ENCODE assay signal across 12 cellular contexts in genomic region chr7:157575181-157575580, GRCh38.
DNase-seq lines count a peak whose midpoint lies in the region; ATAC-seq and TF ChIP-seq lines count a peak whose summit lies in the region.
"Had no signal": no experiment of that assay in that cellular context is flagged by ENCODE, and none has a peak within 500 bp of the region (broad histone marks: within the 10 kb centered on the region; RNA-seq: fewer than 3 reads in every experiment).

No MANE protein-coding gene starts in this region.

- H3K4me3 ChIP-seq in A673 (ENCODE audit: low read depth, low read length, poor library complexity, severe bottlenecking) (no peak overlapping the region), sigmoid colon (no peak overlapping the region)
- H3K4me3 ChIP-seq: HAP-1 had no signal

- ATAC-seq in T-helper 17 cell = no peak

- TF ChIP-seq POLR2A in sigmoid colon (IDR thresholded peaks at IDR 0.05) = no peak

- H3K9me3 Mint-ChIP-seq in activated T-helper 2 cell treated with anti-CD3 and anti-CD28 coated beads, Interferon-gamma antibody, Interleukin-2, Interleukin-4, amounts not matched to agents 10 μg/mL and 5 μg/mL and 100 μg/mL, durations not matched to agents 14 hours and 24 hours and 36 hours = no peaks in the 10 kb centered on the region

- H3K27ac Mint-ChIP-seq in T-helper 17 cell = peak overlapping the region; percentile 93
- H3K27ac Mint-ChIP-seq in activated T-helper 2 cell treated with anti-CD3 and anti-CD28 coated beads, Interferon-gamma antibody, Interleukin-2, Interleukin-4, amounts not matched to agents 10 μg/mL and 5 μg/mL and 100 μg/mL, durations not matched to agents 14 hours and 24 hours and 36 hours = no peak overlapping the region
- H3K27ac Mint-ChIP-seq: CD14-positive monocyte had no signal

- CTCF ChIA-PET in A673 (lab: Charles Lee) = no interaction called here

- H3K4me1 Mint-ChIP-seq in T-helper 17 cell = peaks cover 12% of the 10 kb centered on the region
- H3K4me1 Mint-ChIP-seq in activated T-helper 2 cell treated with anti-CD3 and anti-CD28 coated beads, Interferon-gamma antibody, Interleukin-2, Interleukin-4, amounts not matched to agents 10 μg/mL and 5 μg/mL and 100 μg/mL, durations not matched to agents 14 hours and 24 hours and 36 hours (ENCODE audit: low read depth) = peaks cover 43% of the 10 kb centered on the region

- intact Hi-C loops in A673 (cut with micrococcal nuclease; ENCODE audit: unreplicated experiment) = no loop called here
- intact Hi-C loops in sigmoid colon (cut with DNase I) = no loop called here
- intact Hi-C loops in activated T-helper 2 cell treated with anti-CD3 and anti-CD28 coated beads, Interferon-gamma antibody, Interleukin-2, Interleukin-4, amounts not matched to agents 10 μg/mL and 5 μg/mL and 100 μg/mL, durations not matched to agents 14 hours and 24 hours and 36 hours (cut with micrococcal nuclease) = no loop called here

- H3K36me3 Mint-ChIP-seq in T-helper 17 cell (ENCODE audit: low read depth) = no peaks in the 10 kb centered on the region
- no peaks in the 10 kb centered on the region for H3K36me3 Mint-ChIP-seq in activated T-helper 2 cell treated with anti-CD3 and anti-CD28 coated beads, Interferon-gamma antibody, Interleukin-2, Interleukin-4, amounts not matched to agents 10 μg/mL and 5 μg/mL and 100 μg/mL, durations not matched to agents 14 hours and 24 hours and 36 hours (ENCODE audit: low read depth)
- H3K36me3 Mint-ChIP-seq: CD14-positive monocyte had no signal

- 90 to 92% methylated on average over 7 of the region's 7 CpGs for WGBS in sigmoid colon, 2 donors

- no peak overlapping the region for H3K4me3 Mint-ChIP-seq in T-helper 17 cell
- H3K4me3 Mint-ChIP-seq in activated T-helper 2 cell treated with anti-CD3 and anti-CD28 coated beads, Interferon-gamma antibody, Interleukin-2, Interleukin-4, amounts not matched to agents 10 μg/mL and 5 μg/mL and 100 μg/mL, durations not matched to agents 14 hours and 24 hours and 36 hours (ENCODE audit: low read depth) = no peak overlapping the region

- no peaks in the 10 kb centered on the region for H3K9me3 ChIP-seq in A673 (ENCODE audit: low read depth, low read length, poor library complexity, severe bottlenecking)
- no peaks in the 10 kb centered on the region for H3K9me3 ChIP-seq in T-helper 17 cell (ENCODE audit: control insufficient read depth, low read length, poor library complexity, severe bottlenecking)
- no peaks in the 10 kb centered on the region for H3K9me3 ChIP-seq in sigmoid colon
- H3K9me3 ChIP-seq: HAP-1 had no signal

- BruUV-seq in A673 (replicated peaks; lab: Mats Ljungman, UMichigan) = no TSS peak

- H3K27me3 Mint-ChIP-seq in T-helper 17 cell = peaks cover 30% of the 10 kb centered on the region
- H3K27me3 Mint-ChIP-seq in activated T-helper 2 cell treated with anti-CD3 and anti-CD28 coated beads, Interferon-gamma antibody, Interleukin-2, Interleukin-4, amounts not matched to agents 10 μg/mL and 5 μg/mL and 100 μg/mL, durations not matched to agents 14 hours and 24 hours and 36 hours (ENCODE audit: low read depth) = no peaks in the 10 kb centered on the region

- H3K27me3 ChIP-seq in A673 (replicated peaks; ENCODE audit: insufficient read depth, low read depth, low read length, poor library complexity) (peaks cover 9% of the 10 kb centered on the region), sigmoid colon (peaks cover 0 to 17% (median 0%) of the 10 kb centered on the region in 3 donors)

- H3K36me3 ChIP-seq in A673 (ENCODE audit: insufficient read depth, low read length, poor library complexity, severe bottlenecking) (no peaks in the 10 kb centered on the region), sigmoid colon (no peaks in the 10 kb centered on the region)
- H3K36me3 ChIP-seq: HAP-1 had no signal

- H3K4me1 ChIP-seq in A673 (ENCODE audit: insufficient read depth, low read length, poor library complexity, severe bottlenecking) (peaks cover 11% of the 10 kb centered on the region), sigmoid colon (no peaks in the 10 kb centered on the region)
- H3K4me1 ChIP-seq: HAP-1 had no signal

- POLR2A ChIA-PET in A673 (lab: Charles Lee; ENCODE audit: low non-redundant PET) = no interaction called here

- H3K27ac ChIP-seq in A673 (ENCODE audit: low read depth, low read length, poor library complexity, severe bottlenecking) (no peak overlapping the region), caudate nucleus (ENCODE audit: low read depth, low read length) (peak overlapping the region; percentile 12), sigmoid colon (no peak overlapping the region)

- no peak for TF ChIP-seq CTCF in A673 (conservative IDR thresholded peaks at IDR 0.05; ENCODE audit: low read depth, low read length)
- TF ChIP-seq CTCF in sigmoid colon (IDR thresholded peaks at IDR 0.05) = no peak

- no peak for TF ChIP-seq EP300 in sigmoid colon (IDR thresholded peaks at IDR 0.05)

- DNase-seq in A673 (ENCODE audit: low spot score) = peak; percentile 77
- DNase-seq in T-helper 17 cell = no peak
- no peak for DNase-seq in caudate nucleus (lab: John Stamatoyannopoulos, UW)
- peak; percentile 45 for DNase-seq in sigmoid colon
- DNase-seq in activated T-helper 2 cell treated with anti-CD3 and anti-CD28 coated beads, Interferon-gamma antibody, Interleukin-2, Interleukin-4, amounts not matched to agents 10 μg/mL and 5 μg/mL and 100 μg/mL, durations not matched to agents 14 hours and 24 hours and 36 hours (ENCODE audit: low spot score) = no peak
- DNase-seq in activated T-cell treated with anti-CD3 and anti-CD28 coated beads for 4 hours = no peak
- DNase-seq in NCI-H2171 (lab: John Stamatoyannopoulos, UW) = no peak
- DNase-seq: Calu3, DMS 273 treated with DMSO at 0.1 percent for 48 hours, IMR-90 had no signal

Comparison
In these comparisons a context has a peak if more than half of its experiments do, and no peak if none do; other contexts are left out.
1. DNase-seq: peak in A673 (single experiment) and sigmoid colon (single experiment); none in T-helper 17 cell (0 of 3), caudate nucleus (0 of 61), activated T-helper 2 cell treated with anti-CD3 and anti-CD28 coated beads, Interferon-gamma antibody, Interleukin-2, Interleukin-4, amounts not matched to agents 10 μg/mL and 5 μg/mL and 100 μg/mL, durations not matched to agents 14 hours and 24 hours and 36 hours (single experiment), activated T-cell treated with anti-CD3 and anti-CD28 coated beads for 4 hours (single experiment) and NCI-H2171 (single experiment).